10 cellular contexts compared by ENCODE assay signal in the genomic region with DNA sequence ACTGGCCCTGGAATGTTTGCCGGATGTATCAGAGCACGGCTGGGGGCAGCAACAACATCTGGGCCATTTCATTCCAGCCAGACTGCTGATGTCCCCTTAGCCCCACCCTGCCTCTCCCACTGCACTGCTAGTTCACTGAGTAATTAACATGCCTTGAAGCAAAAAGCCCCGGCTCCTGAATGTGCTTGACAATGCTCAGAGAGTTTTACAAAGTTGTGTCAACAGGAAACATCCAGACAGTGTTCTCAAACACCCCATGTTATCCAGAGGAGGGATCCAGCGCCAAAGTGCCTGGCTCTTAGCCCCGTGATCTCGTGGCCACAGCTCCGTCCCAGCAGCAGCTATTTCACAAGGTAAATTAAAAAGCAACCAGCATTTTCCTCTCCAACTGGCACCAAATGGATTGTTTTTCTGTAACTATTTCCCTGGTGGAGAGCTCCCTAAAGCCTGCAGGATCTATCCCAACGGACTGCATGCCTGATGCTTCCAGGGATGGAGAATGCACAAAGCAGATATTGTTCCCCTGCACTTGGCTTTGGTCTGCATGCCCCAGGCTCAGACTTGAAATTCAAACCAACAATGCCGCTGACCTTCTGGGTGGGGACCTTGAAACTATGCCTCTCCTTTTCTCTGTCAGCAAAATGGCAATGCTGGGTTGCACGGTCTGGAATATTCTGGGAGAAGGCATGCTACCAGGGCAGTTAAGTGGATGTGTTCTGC.
DNase-seq lines count a peak whose midpoint lies in the region; ATAC-seq and TF ChIP-seq lines count a peak whose summit lies in the region.
"Had no signal": no experiment of that assay in that cellular context is flagged by ENCODE, and none has a peak within 500 bp of the region (broad histone marks: within the 10 kb centered on the region; RNA-seq: fewer than 3 reads in every experiment).

No MANE protein-coding gene starts in this region.

- no peak overlapping the region for H3K18ac ChIP-seq in H9 (ENCODE audit: insufficient read length, low read depth, low read length)

- H3K4me1 ChIP-seq in H9 (ENCODE audit: insufficient read depth, low read length) (no peaks in the 10 kb centered on the region), breast epithelium (peaks cover 4 to 10% of the 10 kb centered on the region in 2 donors)

- peaks cover 4 to 12% of the 10 kb centered on the region in 2 experiments for H3K4me1 Mint-ChIP-seq in H9
- no peaks in the 10 kb centered on the region for H3K4me1 Mint-ChIP-seq in activated CD4-positive, alpha-beta T cell treated with anti-CD3 and anti-CD28 coated beads, Interleukin-2, amount 10 ng/mL, durations not matched to agents 24 days and 14 days
- H3K4me1 Mint-ChIP-seq: naive B cell had no signal

- no peak overlapping the region for H2AFZ ChIP-seq in H9 (ENCODE audit: low read length)

- H3K9me3 ChIP-seq in H9 (ENCODE audit: control insufficient read depth, low read depth, low read length), result no peaks in the 10 kb centered on the region
- H3K9me3 ChIP-seq in breast epithelium, result no peaks in the 10 kb centered on the region

- H2BK15ac ChIP-seq in H9 (ENCODE audit: low read depth, low read length), result no peak overlapping the region

- H3K4me3 ChIP-seq in breast epithelium (peak overlapping the region in 1 of 3 donors; percentile 31), skeletal muscle cell (ENCODE audit: low read depth, low read length) (no peak overlapping the region)

- no peak overlapping the region for H2BK12ac ChIP-seq in H9 (ENCODE audit: insufficient read length, low read depth, low read length)

- no peak overlapping the region for H2BK5ac ChIP-seq in H9 (ENCODE audit: insufficient read length, low read length)

- H3T11ph ChIP-seq in H9 (ENCODE audit: low read length), result no peak overlapping the region

- H4K20me1 ChIP-seq in H9 (ENCODE audit: control insufficient read depth, insufficient read depth, insufficient read length), result no peaks in the 10 kb centered on the region

- no peak overlapping the region for H3K9ac ChIP-seq in H9 (ENCODE audit: extremely low read depth, insufficient read length, low read length)

- H3K27ac Mint-ChIP-seq in H9, result peak overlapping the region; percentile 1 to 94 (median 66); a peak in 4 of 7 replicates
- H3K27ac Mint-ChIP-seq in activated CD4-positive, alpha-beta T cell treated with anti-CD3 and anti-CD28 coated beads, Interleukin-2, amount 10 ng/mL, durations not matched to agents 24 days and 14 days, result no peak overlapping the region
- H3K27ac Mint-ChIP-seq: naive B cell; T-helper 2 cell treated with Interferon-gamma antibody and Interleukin-4, amounts not matched to agents 5 μg/mL and 100 μg/mL, for 36 hours had no signal

- no peak overlapping the region for H2BK20ac ChIP-seq in H9 (ENCODE audit: low read depth, low read length, poor library complexity, severe bottlenecking)

- no peaks in the 10 kb centered on the region for H3K36me3 ChIP-seq in breast epithelium

- H3K23ac ChIP-seq in H9 (ENCODE audit: insufficient read length, low read depth, low read length), result no peak overlapping the region

- H3K27ac ChIP-seq in H9 (ENCODE audit: insufficient read length, low read depth, low read length), result no peak overlapping the region
- peak overlapping the region; percentile 79 to 88 for H3K27ac ChIP-seq in breast epithelium

- TF ChIP-seq POLR2A in breast epithelium (IDR thresholded peaks at IDR 0.05), result no peak

- DNase-seq in H9 (no peak), breast epithelium (ENCODE audit: low spot score in 2 of 2) (peak; percentile 72 to 87), hippocampal formation (lab: John Stamatoyannopoulos, UW) (peak; percentile 64), skeletal muscle cell (ENCODE audit: low read depth) (peak; percentile 52), UCSD-AML1 (lab: John Stamatoyannopoulos, UW; ENCODE audit: unreplicated experiment) (no peak), T-helper 2 cell (no peak)
- DNase-seq in activated CD4-positive, alpha-beta T cell treated with anti-CD3 and anti-CD28 coated beads, Interleukin-2, amount 10 ng/mL, durations not matched to agents 24 days and 14 days, result no peak
- DNase-seq: naive B cell had no signal

- no peaks in the 10 kb centered on the region; a peak in 1 of 7 replicates for H3K36me3 Mint-ChIP-seq in H9 (ENCODE audit: insufficient read depth in 1 of 3, low read depth in 3 of 3)
- H3K36me3 Mint-ChIP-seq in activated CD4-positive, alpha-beta T cell treated with anti-CD3 and anti-CD28 coated beads, Interleukin-2, amount 10 ng/mL, durations not matched to agents 24 days and 14 days (ENCODE audit: low read depth), result no peaks in the 10 kb centered on the region
- H3K36me3 Mint-ChIP-seq: naive B cell had no signal

- H3K79me2 ChIP-seq in H9 (ENCODE audit: insufficient read depth, low read length), result no peaks in the 10 kb centered on the region

- H3K4me3 Mint-ChIP-seq in H9, result no peak overlapping the region
- H3K4me3 Mint-ChIP-seq in activated CD4-positive, alpha-beta T cell treated with anti-CD3 and anti-CD28 coated beads, Interleukin-2, amount 10 ng/mL, durations not matched to agents 24 days and 14 days, result no peak overlapping the region
- H3K4me3 Mint-ChIP-seq: naive B cell; T-helper 2 cell treated with Interferon-gamma antibody and Interleukin-4, amounts not matched to agents 5 μg/mL and 100 μg/mL, for 36 hours had no signal

- no peaks in the 10 kb centered on the region for H3K27me3 Mint-ChIP-seq in H9 (ENCODE audit: low read depth)
- H3K27me3 Mint-ChIP-seq in activated CD4-positive, alpha-beta T cell treated with anti-CD3 and anti-CD28 coated beads, Interleukin-2, amount 10 ng/mL, durations not matched to agents 24 days and 14 days, result no peaks in the 10 kb centered on the region

- H3K56ac ChIP-seq in H9 (ENCODE audit: insufficient read length, low read depth, low read length), result no peak overlapping the region

- intact Hi-C loops in breast epithelium (cut with DNase I; ENCODE audit: low total_unique reads), result loop anchor here (5.0 kb wide), 1 partner anchor 1269 kb away; no protein-coding TSS in a partner anchor
- intact Hi-C loops in activated CD4-positive, alpha-beta T cell treated with anti-CD3 and anti-CD28 coated beads, Interleukin-2, amount 10 ng/mL, durations not matched to agents 24 days and 14 days (cut with micrococcal nuclease), result no loop called here

- H2AK5ac ChIP-seq in H9 (ENCODE audit: insufficient read length, low read length), result no peak overlapping the region

- no peaks in the 10 kb centered on the region for H3K79me1 ChIP-seq in H9 (ENCODE audit: insufficient read depth, low read depth, low read length, poor library complexity, severe bottlenecking)

- H3K4ac ChIP-seq in H9 (ENCODE audit: low read depth, low read length), result no peak overlapping the region

- no peak overlapping the region for H3K4me2 ChIP-seq in H9 (ENCODE audit: insufficient read depth, insufficient read length, low read length)

- TF ChIP-seq CTCF in H9 (conservative IDR thresholded peaks at IDR 0.05) (no peak), breast epithelium (IDR thresholded peaks at IDR 0.05) (peak in 1 of 3 donors; percentile 24)

- WGBS in H9 (ENCODE audit: extremely low coverage, insufficient read length, low lambda C conversion rate), result no CpG with 5 or more reads among the region's 10 CpGs

- no peaks in the 10 kb centered on the region for H3K23me2 ChIP-seq in H9 (ENCODE audit: insufficient read length, low read depth, low read length, poor library complexity, severe bottlenecking)

- H4K91ac ChIP-seq in H9 (ENCODE audit: insufficient read length, low read depth, low read length), result no peak overlapping the region

- no peaks in the 10 kb centered on the region; a peak in 1 of 5 replicates for H3K9me3 Mint-ChIP-seq in H9
- H3K9me3 Mint-ChIP-seq in activated CD4-positive, alpha-beta T cell treated with anti-CD3 and anti-CD28 coated beads, Interleukin-2, amount 10 ng/mL, durations not matched to agents 24 days and 14 days, result no peaks in the 10 kb centered on the region
- H3K9me3 Mint-ChIP-seq: naive B cell; T-helper 2 cell treated with Interferon-gamma antibody and Interleukin-4, amounts not matched to agents 5 μg/mL and 100 μg/mL, for 36 hours had no signal

- no peak overlapping the region for H4K5ac ChIP-seq in H9 (ENCODE audit: insufficient read length, low read depth, low read length)

- H3K27me3 ChIP-seq in H9 (ENCODE audit: insufficient read depth, low read length), result no peaks in the 10 kb centered on the region
- no peaks in the 10 kb centered on the region for H3K27me3 ChIP-seq in breast epithelium

- no peak overlapping the region for H3K14ac ChIP-seq in H9 (ENCODE audit: insufficient read depth, low read length)

- H4K8ac ChIP-seq in H9 (replicated peaks; ENCODE audit: insufficient read length, low read depth, low read length), result no peak overlapping the region

- no peak for ATAC-seq in GM18873 (IDR thresholded peaks at IDR 0.05; ENCODE audit: low FRiP score, unreplicated experiment)

- H2BK120ac ChIP-seq in H9 (ENCODE audit: low read depth, low read length, poor library complexity, severe bottlenecking), result no peak overlapping the region

Comparison
In these comparisons a context has a peak if more than half of its experiments do, and no peak if none do; other contexts are left out.
1. DNase-seq: peak in breast epithelium (2 of 2), hippocampal formation (2 of 2) and skeletal muscle cell (single experiment); none in H9 (single experiment), activated CD4-positive, alpha-beta T cell treated with anti-CD3 and anti-CD28 coated beads, Interleukin-2, amount 10 ng/mL, durations not matched to agents 24 days and 14 days (single experiment), UCSD-AML1 (single experiment) and T-helper 2 cell (0 of 5).